In the genomic region with DNA sequence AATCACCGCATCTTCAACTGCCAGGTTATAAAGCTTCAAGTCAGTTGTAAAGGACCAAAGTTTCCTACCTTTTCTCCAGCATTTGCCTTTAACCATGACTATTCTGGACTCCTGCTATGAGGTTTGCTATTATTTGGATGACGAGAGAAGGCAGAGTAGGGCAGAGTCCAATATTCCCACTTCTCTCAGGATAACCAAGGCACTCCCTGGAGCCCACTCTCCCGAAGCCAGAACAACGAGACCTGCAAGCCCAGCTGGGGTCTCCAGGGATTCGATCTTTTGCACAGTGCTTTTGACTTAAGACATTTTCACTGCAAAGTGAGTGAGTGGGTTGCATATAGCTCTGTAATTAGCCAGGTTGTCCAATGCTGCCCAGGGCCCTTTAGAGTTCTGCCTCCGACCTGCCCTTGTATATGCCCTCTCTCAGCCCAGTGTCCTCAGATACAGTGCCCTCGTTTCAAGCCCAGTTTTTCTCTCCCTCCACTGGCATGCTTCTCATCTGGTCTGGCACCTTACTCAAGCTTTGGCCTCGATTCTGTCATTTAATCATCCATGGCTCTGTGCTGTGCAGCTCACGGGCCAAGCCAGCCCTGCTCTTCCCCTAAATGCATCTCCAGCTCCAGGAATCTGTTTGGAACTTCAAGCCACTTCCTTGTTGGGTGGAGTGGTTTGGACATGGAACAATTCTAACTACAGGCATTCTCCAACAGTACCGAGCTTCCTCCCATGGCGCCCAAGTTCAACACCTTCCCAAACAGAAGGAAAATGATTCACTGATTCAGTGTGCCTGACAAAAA, we compare ENCODE assay signal across 21 cellular contexts.
"Had no signal": no experiment of that assay in that cellular context is flagged by ENCODE, and none has a peak within 500 bp of the region (broad histone marks: within the 10 kb centered on the region; RNA-seq: fewer than 3 reads in every experiment).

No MANE protein-coding gene starts in this region.

- H3K9me3 Mint-ChIP-seq: mesothelial cell of epicardium; natural killer cell treated with Interleukin-12 subunit alpha and Interleukin-12 subunit beta and Interleukin-15 and Interleukin-18, amount 100 ng/mL, for 72 hours; stimulated activated effector memory CD8-positive, alpha-beta T cell treated with anti-CD3 and anti-CD28 coated beads, Interleukin-12 subunit alpha, Interleukin-12 subunit beta, amount 100 ng/mL, for 72 hours; T-cell; WTC11 had no signal

- H3K27ac ChIP-seq: body of pancreas, hepatocyte, parathyroid adenoma, stomach, testis had no signal

- H3K27ac Mint-ChIP-seq: activated CD4-positive, alpha-beta T cell treated with anti-CD3 and anti-CD28 coated beads for 36 hours; activated naive CD8-positive, alpha-beta T cell; mesothelial cell of epicardium; natural killer cell treated with Interleukin-12 subunit alpha and Interleukin-12 subunit beta and Interleukin-15 and Interleukin-18, amount 100 ng/mL, for 72 hours; stimulated activated effector memory CD8-positive, alpha-beta T cell treated with anti-CD3 and anti-CD28 coated beads, Interleukin-12 subunit alpha, Interleukin-12 subunit beta, amount 100 ng/mL, for 72 hours; T-cell; WTC11 had no signal

- H3K36me3 Mint-ChIP-seq: mesothelial cell of epicardium; natural killer cell treated with Interleukin-12 subunit alpha and Interleukin-12 subunit beta and Interleukin-15 and Interleukin-18, amount 100 ng/mL, for 72 hours; WTC11 had no signal

- H3K9me3 ChIP-seq: body of pancreas, stomach, testis had no signal

- H3K4me3 Mint-ChIP-seq: activated CD4-positive, alpha-beta T cell treated with anti-CD3 and anti-CD28 coated beads for 36 hours; activated naive CD8-positive, alpha-beta T cell; mesothelial cell of epicardium; natural killer cell treated with Interleukin-12 subunit alpha and Interleukin-12 subunit beta and Interleukin-15 and Interleukin-18, amount 100 ng/mL, for 72 hours; stimulated activated effector memory CD8-positive, alpha-beta T cell treated with anti-CD3 and anti-CD28 coated beads, Interleukin-12 subunit alpha, Interleukin-12 subunit beta, amount 100 ng/mL, for 72 hours; T-cell; WTC11 had no signal

- ATAC-seq: activated CD4-positive, alpha-beta T cell treated with anti-CD3 and anti-CD28 coated beads for 36 hours; body of pancreas; left colon; natural killer cell treated with Interleukin-12 subunit alpha and Interleukin-12 subunit beta and Interleukin-15 and Interleukin-18, amount 100 ng/mL, for 72 hours; stimulated activated effector memory CD8-positive, alpha-beta T cell treated with anti-CD3 and anti-CD28 coated beads, Interleukin-12 subunit alpha, Interleukin-12 subunit beta, amount 100 ng/mL, for 72 hours; T-cell; WTC11 had no signal

- DNase-seq: activated CD4-positive, alpha-beta T cell treated with anti-CD3 and anti-CD28 coated beads for 36 hours; activated CD4-positive, alpha-beta T cell treated with anti-CD3 and anti-CD28 coated beads, Interleukin-2, amount 50 U/mL, for 48 hours; activated gamma-delta T cell; amygdala; body of pancreas; caudate nucleus; dorsolateral prefrontal cortex; left colon; retina; stimulated activated CD4-positive, alpha-beta T cell treated with anti-CD3 and anti-CD28 coated beads, Interleukin-4, amount 100 ng/mL, for 24 hours; stomach; T-cell; testis had no signal

- H3K27me3 ChIP-seq: body of pancreas, dorsolateral prefrontal cortex, hepatocyte, stomach, testis had no signal

- H3K4me2 ChIP-seq: hepatocyte had no signal

- H3K4me3 ChIP-seq: body of pancreas, hepatocyte, lung, stomach, testis had no signal

- H3K79me2 ChIP-seq: hepatocyte, parathyroid adenoma had no signal

- H3K4me1 Mint-ChIP-seq: WTC11 had no signal

- H3K9ac ChIP-seq: parathyroid adenoma had no signal

- H3K27me3 Mint-ChIP-seq: activated CD4-positive, alpha-beta T cell treated with anti-CD3 and anti-CD28 coated beads for 36 hours; activated naive CD8-positive, alpha-beta T cell; natural killer cell treated with Interleukin-12 subunit alpha and Interleukin-12 subunit beta and Interleukin-15 and Interleukin-18, amount 100 ng/mL, for 72 hours had no signal

- H3K4me1 ChIP-seq: parathyroid adenoma, stomach, testis had no signal

- H2AFZ ChIP-seq: hepatocyte, parathyroid adenoma had no signal

- H3K36me3 ChIP-seq: stomach had no signal
